In genomic region chr1:3632298-3632697, GRCh38 we compare ENCODE assay signal across 2 cellular contexts.
TF ChIP-seq lines count a peak whose summit lies in the region.

No MANE protein-coding gene starts in this region.

TF ChIP-seq in HepG2, 621 proteins besides CTCF, POLR2A, EP300 and RAD21:
- no peak for TF ChIP-seq ZNF207 (IDR thresholded peaks at IDR 0.05; ENCODE audit: borderline replicate concordance)
- no peak for TF ChIP-seq DZIP1 (CRISPR knock-in tag; IDR thresholded peaks at IDR 0.05)
- TF ChIP-seq BCL6 (CRISPR knock-in tag; IDR thresholded peaks at IDR 0.05), result no peak
- no peak for TF ChIP-seq ZNF792 (CRISPR knock-in tag; IDR thresholded peaks at IDR 0.05)
- no peak for TF ChIP-seq ZNF737 (CRISPR knock-in tag; IDR thresholded peaks at IDR 0.05; ENCODE audit: borderline replicate concordance)
- TF ChIP-seq HNF1B (CRISPR knock-in tag; IDR thresholded peaks at IDR 0.05), result no peak
- TF ChIP-seq KDM2A (CRISPR knock-in tag; IDR thresholded peaks at IDR 0.05; ENCODE audit: borderline replicate concordance, low read depth), result no peak
- TF ChIP-seq NFATC3 (CRISPR knock-in tag; IDR thresholded peaks at IDR 0.05), result no peak
- no peak for TF ChIP-seq ZNF572 (CRISPR knock-in tag; IDR thresholded peaks at IDR 0.05)
- no peak for TF ChIP-seq ISX (CRISPR knock-in tag; conservative IDR thresholded peaks at IDR 0.05)
- no peak for TF ChIP-seq ZHX1 (CRISPR knock-in tag; IDR thresholded peaks at IDR 0.05; ENCODE audit: low read depth)
- TF ChIP-seq SCMH1 (CRISPR knock-in tag; IDR thresholded peaks at IDR 0.05; ENCODE audit: borderline replicate concordance), result no peak
- TF ChIP-seq ZNF234 (CRISPR knock-in tag; conservative IDR thresholded peaks at IDR 0.05), result no peak
- TF ChIP-seq RARA (CRISPR knock-in tag; IDR thresholded peaks at IDR 0.05), result no peak
- TF ChIP-seq ZBTB14 (CRISPR knock-in tag; IDR thresholded peaks at IDR 0.05), result no peak
- TF ChIP-seq ARNT (IDR thresholded peaks at IDR 0.05), result no peak
- no peak for TF ChIP-seq ZNF431 (CRISPR knock-in tag; IDR thresholded peaks at IDR 0.05; ENCODE audit: borderline replicate concordance, low read depth)
- TF ChIP-seq FOSL2 (CRISPR knock-in tag; IDR thresholded peaks at IDR 0.05), result no peak
- TF ChIP-seq TP53 (CRISPR knock-in tag; conservative IDR thresholded peaks at IDR 0.05), result no peak
- TF ChIP-seq MYNN (CRISPR knock-in tag; IDR thresholded peaks at IDR 0.05; ENCODE audit: low read depth), result no peak

TF ChIP-seq in WTC11, 78 proteins besides CTCF, POLR2A, EP300 and RAD21:
- TF ChIP-seq ATF6 (CRISPR knock-in tag; IDR thresholded peaks at IDR 0.05) (no peak), STAT6 (CRISPR knock-in tag; conservative IDR thresholded peaks at IDR 0.05; ENCODE audit: low read depth) (no peak), ZNF532 (CRISPR knock-in tag; IDR thresholded peaks at IDR 0.05; ENCODE audit: borderline replicate concordance) (no peak), E2F5 (CRISPR knock-in tag; IDR thresholded peaks at IDR 0.05) (no peak), ZNF396 (CRISPR knock-in tag; IDR thresholded peaks at IDR 0.05; ENCODE audit: borderline replicate concordance) (no peak), ELF4 (CRISPR knock-in tag; IDR thresholded peaks at IDR 0.05; ENCODE audit: low read depth) (no peak), CREB1 (CRISPR knock-in tag; IDR thresholded peaks at IDR 0.05) (no peak)
